Comparison of ENCODE assay signal across 1 cellular context in the genomic region with DNA sequence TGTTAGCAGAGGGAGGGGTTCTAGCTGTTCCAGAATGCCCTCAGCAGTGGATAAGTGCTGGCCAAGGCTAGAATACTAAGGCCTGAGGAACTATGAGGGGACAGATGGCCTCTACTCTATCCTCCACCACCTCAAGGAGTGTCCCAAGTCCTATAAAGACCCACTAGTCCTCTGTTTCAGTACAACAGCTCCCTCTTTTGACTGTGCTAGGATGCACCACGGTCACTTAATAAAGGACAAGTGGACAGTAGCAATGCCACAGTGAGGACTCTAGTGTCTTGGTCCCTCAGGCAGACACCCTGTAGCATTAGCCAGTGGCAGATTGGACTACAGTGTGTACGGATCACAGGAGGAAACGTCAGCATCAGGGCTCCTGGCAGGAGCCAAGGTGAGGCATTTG.
TF ChIP-seq lines count a peak whose summit lies in the region.

No MANE protein-coding gene starts in this region.

TF ChIP-seq in H1, 55 proteins besides CTCF, POLR2A, EP300 and RAD21:
- TF ChIP-seq SUZ12 (IDR thresholded peaks at IDR 0.05; ENCODE audit: low read length): no peak
- TF ChIP-seq RNF2 (IDR thresholded peaks at IDR 0.05; ENCODE audit: borderline replicate concordance, low read depth, low read length, missing control alignments, poor library complexity, severe bottlenecking): no peak
- no peak for TF ChIP-seq CEBPB (IDR thresholded peaks at IDR 0.05; ENCODE audit: low read depth, low read length)
- TF ChIP-seq, protein P1, sequence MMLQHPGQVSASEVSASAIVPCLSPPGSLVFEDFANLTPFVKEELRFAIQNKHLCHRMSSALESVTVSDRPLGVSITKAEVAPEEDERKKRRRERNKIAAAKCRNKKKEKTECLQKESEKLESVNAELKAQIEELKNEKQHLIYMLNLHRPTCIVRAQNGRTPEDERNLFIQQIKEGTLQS (IDR thresholded peaks at IDR 0.05; ENCODE audit: insufficient read depth, low read depth, low read length): no peak
- no peak for TF ChIP-seq SRF (IDR thresholded peaks at IDR 0.05; ENCODE audit: low read depth, low read length)
- no peak for TF ChIP-seq RFX5 (IDR thresholded peaks at IDR 0.05; ENCODE audit: borderline replicate concordance, low read depth, low read length)
- TF ChIP-seq ZNF274 (IDR thresholded peaks at IDR 0.05; ENCODE audit: borderline replicate concordance, extremely low read depth, low read length): no peak
- no peak for TF ChIP-seq SIRT6 (IDR thresholded peaks at IDR 0.05; ENCODE audit: low read length)
- no peak for TF ChIP-seq YY1 (IDR thresholded peaks at IDR 0.05; ENCODE audit: low read depth, low read length)
- TF ChIP-seq KDM1A (IDR thresholded peaks at IDR 0.05; ENCODE audit: borderline replicate concordance, low read length): no peak
- no peak for TF ChIP-seq GTF2F1 (IDR thresholded peaks at IDR 0.05; ENCODE audit: borderline replicate concordance, low read depth, low read length)
- no peak for TF ChIP-seq BACH1 (IDR thresholded peaks at IDR 0.05; ENCODE audit: low read length)
- no peak for TF ChIP-seq TEAD4 (IDR thresholded peaks at IDR 0.05; ENCODE audit: low read depth, low read length)
- no peak for TF ChIP-seq SAP30 (IDR thresholded peaks at IDR 0.05; ENCODE audit: insufficient read depth, insufficient replicate concordance, low read length)
